17 cellular contexts compared by ENCODE assay signal in genomic region chr1:226950316-226950715, GRCh38. TPM values are rescaled to one million over a fixed set of nuclear protein-coding genes. Genes with fewer than 3 reads are reported as not detected.
DNase-seq lines count a peak whose midpoint lies in the region; ATAC-seq, FAIRE-seq and TF ChIP-seq lines count a peak whose summit lies in the region.
"Had no signal": no experiment of that assay in that cellular context is flagged by ENCODE, and none has a peak within 500 bp of the region (broad histone marks: within the 10 kb centered on the region; RNA-seq: fewer than 3 reads in every experiment).

No MANE protein-coding gene starts in this region.

- intact Hi-C loops in left ventricle myocardium inferior (cut with micrococcal nuclease): no loop called here
- intact Hi-C loops in left cardiac atrium (cut with DNase I): no loop called here
- intact Hi-C loops in K562 (cut with micrococcal nuclease): no loop called here
- intact Hi-C loops in psoas muscle (cut with DNase I): no loop called here

- peaks cover 10% of the 10 kb centered on the region for H4K20me1 ChIP-seq in K562 (replicated peaks; ENCODE audit: control insufficient read depth, insufficient read depth, low read length)

- H2AFZ ChIP-seq in K562 (ENCODE audit: low read depth, low read length): no peak overlapping the region
- H2AFZ ChIP-seq: GM23248 had no signal

- TF ChIP-seq CTCF in left ventricle myocardium inferior (IDR thresholded peaks at IDR 0.05; ENCODE audit: borderline replicate concordance): no peak
- no peak for TF ChIP-seq CTCF in K562 (IDR thresholded peaks at IDR 0.05 in 2 of 3, conservative IDR thresholded peaks at IDR 0.05 in 1 of 3; ENCODE audit: insufficient read depth in 2 of 3, low read depth in 1 of 3, low read length in 3 of 3)
- no peak for TF ChIP-seq CTCF in psoas muscle (IDR thresholded peaks at IDR 0.05)

- 71% methylated on average over 1 of the region's 1 CpG for WGBS in K562 (ENCODE audit: insufficient coverage, low coverage, missing lambda C conversion rate)
- 93 to 100% (median 94%) methylated on average over 1 of the region's 1 CpG for WGBS in psoas muscle, 3 donors

- in situ Hi-C loops in K562 (cut with MboI): no loop called here

- no peak for TF ChIP-seq EP300 in K562 (IDR thresholded peaks at IDR 0.05; ENCODE audit: low read length)

- H3K4me2 ChIP-seq in K562 (ENCODE audit: insufficient read depth, low read length): no peak overlapping the region
- H3K4me2 ChIP-seq: BLaER1 treated with 17β-estradiol and CSF1 and Interleukin-3, amounts not matched to agents 10 nM and 100 nM had no signal

- peaks cover 22% of the 10 kb centered on the region for H3K79me2 ChIP-seq in K562 (ENCODE audit: control insufficient read depth, insufficient read depth, low read length)

- CTCF ChIA-PET in K562 (lab: Yijun Ruan, JAX; ENCODE audit: low intra/inter-chr PET ratio): no interaction called here

- POLR2A ChIA-PET in K562 (lab: Yijun Ruan, JAX): interaction anchor here (0.5 to 3.3 kb wide), 4 partner anchors 10 to 545 kb away, joined by 3 to 14 read pairs (median 8); partner anchors contain the start of gene COQ8A

- no peak for DNase-seq in left ventricle myocardium inferior
- DNase-seq in left cardiac atrium: no peak
- no peak for DNase-seq in K562 (ENCODE audit: extremely low read depth in 1 of 4, low spot score in 3 of 4)
- DNase-seq in psoas muscle: no peak
- DNase-seq in T-helper 9 cell: no peak
- DNase-seq in iPS-NIHi11 (ENCODE audit: low spot score): no peak
- DNase-seq: 8988T; ACHN; CD4-positive, CD25-positive, alpha-beta regulatory T cell; DMS53; GF-D8; GM23248; H7; IMR-90 had no signal

- peaks cover 8% of the 10 kb centered on the region for H3K9me3 ChIP-seq in left ventricle myocardium inferior (replicated peaks)
- no peaks in the 10 kb centered on the region for H3K9me3 ChIP-seq in K562 (replicated peaks; ENCODE audit: control insufficient read depth, insufficient read depth, low read depth, low read length)
- no peaks in the 10 kb centered on the region for H3K9me3 ChIP-seq in psoas muscle

- H3K9ac ChIP-seq in K562 (ENCODE audit: insufficient read depth in 1 of 2, low read depth in 2 of 2, low read length in 2 of 2): no peak overlapping the region
- H3K9ac ChIP-seq: BLaER1 treated with 17β-estradiol and CSF1 and Interleukin-3, amounts not matched to agents 10 nM and 100 nM; GM23248 had no signal

- H3K4me3 ChIP-seq in left ventricle myocardium inferior (no peak overlapping the region), K562 (no peak overlapping the region), psoas muscle (no peak overlapping the region)
- H3K4me3 ChIP-seq: BLaER1 treated with 17β-estradiol and CSF1 and Interleukin-3, amounts not matched to agents 10 nM and 100 nM; GM23248 had no signal

- H3K4me1 ChIP-seq in left ventricle myocardium inferior (peaks cover 85% of the 10 kb centered on the region), K562 (replicated peaks in 1 of 2; ENCODE audit: control insufficient read depth in 2 of 2, insufficient read depth in 2 of 2, low read length in 2 of 2) (peaks cover under 1 to 9% of the 10 kb centered on the region in 2 experiments; a peak in 3 of 5 replicates), psoas muscle (peaks cover 63% of the 10 kb centered on the region)

- no peaks in the 10 kb centered on the region for H3K9me1 ChIP-seq in K562 (ENCODE audit: control insufficient read depth, insufficient read depth, low read length)

- H3K27ac ChIP-seq in left ventricle myocardium inferior (replicated peaks): peak overlapping the region; percentile 54
- H3K27ac ChIP-seq in K562 (ENCODE audit: extremely low read depth, low read depth, low read length): no peak overlapping the region
- peak overlapping the region; percentile 97 for H3K27ac ChIP-seq in psoas muscle
- H3K27ac ChIP-seq: BLaER1 treated with 17β-estradiol and CSF1 and Interleukin-3, amounts not matched to agents 10 nM and 100 nM; GM23248 had no signal

- TF ChIP-seq POLR2A in K562 (conservative IDR thresholded peaks at IDR 0.05): no peak

- no peak for FAIRE-seq in K562 (lab: Jason Lieb, UNC)
- FAIRE-seq: GM18507 had no signal

- BruUV-seq in K562 (replicated peaks; lab: Mats Ljungman, UMichigan): no TSS peak

- TF ChIP-seq RAD21 in K562 (CRISPR knock-in tag; conservative IDR thresholded peaks at IDR 0.05 in 1 of 2, IDR thresholded peaks at IDR 0.05 in 1 of 2): no peak

- H3K27me3 ChIP-seq in left ventricle myocardium inferior (ENCODE audit: low read depth): no peaks in the 10 kb centered on the region
- H3K27me3 ChIP-seq in K562 (ENCODE audit: control insufficient read depth in 2 of 2, insufficient read depth in 2 of 2, low read length in 2 of 2): no peaks in the 10 kb centered on the region
- H3K27me3 ChIP-seq in psoas muscle (ENCODE audit: insufficient read depth in 3 of 3, low read length in 2 of 3): no peaks in the 10 kb centered on the region
- H3K27me3 ChIP-seq: BLaER1 treated with 17β-estradiol and CSF1 and Interleukin-3, amounts not matched to agents 10 nM and 100 nM had no signal

- H3K36me3 ChIP-seq in left ventricle myocardium inferior (peaks cover 9% of the 10 kb centered on the region), K562 (ENCODE audit: control insufficient read depth, insufficient read depth, low read length) (no peaks in the 10 kb centered on the region), psoas muscle (ENCODE audit: insufficient read depth in 1 of 2, low read depth in 1 of 2) (peaks cover 0 to 36% of the 10 kb centered on the region in 2 donors)

- ATAC-seq in left cardiac atrium (no peak), K562 (no peak), psoas muscle (no peak), esophagus mucosa (no peak)

TF ChIP-seq in K562, 482 proteins besides CTCF, POLR2A, EP300 and RAD21 (continues in another document):
- TF ChIP-seq PTBP1 (IDR thresholded peaks at IDR 0.05; ENCODE audit: low read depth, low read length) (0 out of 2 replicates have a peak, but pooled peaks have one; percentile 52), FOXA3 (CRISPR knock-in tag; conservative IDR thresholded peaks at IDR 0.05 in 1 of 2, IDR thresholded peaks at IDR 0.05 in 1 of 2) (0 out of 4 replicates have a peak, but pooled peaks of 1 of the 2 experiments have one; percentile 16), SMARCA5 (IDR thresholded peaks at IDR 0.05) (peak; percentile 95), CBX3 (IDR thresholded peaks at IDR 0.05; ENCODE audit: borderline replicate concordance in 1 of 2, low read length in 2 of 2) (peak in 1 of 2 experiments; percentile 64; a peak in 1 of 3 replicates), BCOR (IDR thresholded peaks at IDR 0.05) (peak; percentile 96), KDM1A (IDR thresholded peaks at IDR 0.05) (peak; percentile 59 to 87; a peak in 3 of 4 replicates), CREB3L1 (IDR thresholded peaks at IDR 0.05; ENCODE audit: borderline replicate concordance, low read depth) (no peak), RCOR1 (IDR thresholded peaks at IDR 0.05; ENCODE audit: borderline replicate concordance in 1 of 2, low read depth in 2 of 2, low read length in 2 of 2) (peak in 1 of 2 experiments; percentile 66; a peak in 1 of 4 replicates), TEAD4 (IDR thresholded peaks at IDR 0.05; ENCODE audit: low read length) (no peak), TEAD4 (CRISPR knock-in tag; IDR thresholded peaks at IDR 0.05; ENCODE audit: borderline replicate concordance) (0 out of 2 replicates have a peak, but pooled peaks have one; percentile 23), ZNF431 (CRISPR knock-in tag; IDR thresholded peaks at IDR 0.05) (0 out of 2 replicates have a peak, but pooled peaks have one; percentile 30), MYC (IDR thresholded peaks at IDR 0.05; ENCODE audit: low read depth, low read length) (no peak), MYC (CRISPR knock-in tag; IDR thresholded peaks at IDR 0.05; ENCODE audit: borderline replicate concordance, low read depth) (no peak), CREBBP (IDR thresholded peaks at IDR 0.05; ENCODE audit: low read depth, low read length) (no peak), CBX1 (IDR thresholded peaks at IDR 0.05; ENCODE audit: low read depth) (peak; percentile 56; the same call in 1 of the 2 replicates), RBM25 (IDR thresholded peaks at IDR 0.05; ENCODE audit: low read depth, low read length, severe bottlenecking) (peak; percentile 94)

RNA-seq across cellular contexts. Expression of gene COQ8A, which starts 10.2 kb away (rescaled TPM):
- total RNA-seq in left ventricle myocardium inferior: 357 TPM
- 100 to 1,000 TPM; 107 to 179 TPM for total RNA-seq in left cardiac atrium
- 36.8 and 53.6 TPM in 2 replicates for total RNA-seq in K562 (2011; cell fraction: chromatin; rRNA removed; ENCODE audit: low replicate concordance)
- 34.5 and 34.7 TPM in 2 replicates for total RNA-seq in K562 (2011; cell fraction: nucleolus; rRNA removed)
- 35.6 and 48.2 TPM in 2 replicates for total RNA-seq in K562 (2011; cell fraction: nucleoplasm; rRNA removed)
- 40.1 and 45.0 TPM in 2 replicates for total RNA-seq in K562 (2014; rRNA removed)
- 18.4 and 18.6 TPM in 2 replicates for total RNA-seq in K562 (2014; rRNA removed; fragmentation: Illumina TruSeq; extraction: Trizol)
- 20.5 and 20.7 TPM in 2 replicates for total RNA-seq in K562 (2015; rRNA removed; fragmentation: Illumina TruSeq; extraction: Trizol)
- 44.3 and 54.3 TPM in 2 replicates for total RNA-seq in K562 (2021)
- 38.4 and 40.1 TPM in 2 replicates for polyA plus RNA-seq in K562 (2011; rRNA removed)
- 36.3 and 44.9 TPM in 2 replicates for polyA plus RNA-seq in K562 (2011; cell fraction: cytosol; rRNA removed)
- 78.8 and 89.1 TPM in 2 replicates for polyA plus RNA-seq in K562 (2011; cell fraction: nucleus; rRNA removed)
- 27.1 and 42.6 TPM in 2 replicates for polyA plus RNA-seq in K562 (2012)
- polyA plus RNA-seq in K562 (2014; fragmentation: Illumina TruSeq; extraction: Trizol): 32.4 and 42.5 TPM in 2 replicates
- 1 to 10 TPM; 2.6 to 4.1 TPM for polyA plus RNA-seq in K562 (2014; fragmentation: Nextera tagmentation; extraction: Ambion mirVana)
- 38.0 and 45.7 TPM in 2 replicates for polyA plus RNA-seq in K562 (2014; rRNA removed)
- polyA minus RNA-seq in K562 (2011; rRNA and poly(A)+ RNA removed): 18.9 and 22.0 TPM in 2 replicates
- 18.2 and 22.0 TPM in 2 replicates for polyA minus RNA-seq in K562 (2011; cell fraction: cytosol; rRNA and poly(A)+ RNA removed)
- polyA minus RNA-seq in K562 (2011; cell fraction: nucleus; rRNA and poly(A)+ RNA removed): 18.6 and 21.1 TPM in 2 replicates
- total RNA-seq in psoas muscle: 1,000 to 10,000 TPM in 1 of 4 donors, 100 to 1,000 TPM in 3; 574 to 1,432 (median 837) TPM
- polyA plus RNA-seq in psoas muscle: 1,000 to 10,000 TPM in 1 of 3 donors, 100 to 1,000 TPM in 2; 134 to 1,231 (median 616) TPM
- 6.3 TPM for total RNA-seq in esophagus mucosa
